Comparison of ENCODE assay signal across 1 cellular context in the genomic region with DNA sequence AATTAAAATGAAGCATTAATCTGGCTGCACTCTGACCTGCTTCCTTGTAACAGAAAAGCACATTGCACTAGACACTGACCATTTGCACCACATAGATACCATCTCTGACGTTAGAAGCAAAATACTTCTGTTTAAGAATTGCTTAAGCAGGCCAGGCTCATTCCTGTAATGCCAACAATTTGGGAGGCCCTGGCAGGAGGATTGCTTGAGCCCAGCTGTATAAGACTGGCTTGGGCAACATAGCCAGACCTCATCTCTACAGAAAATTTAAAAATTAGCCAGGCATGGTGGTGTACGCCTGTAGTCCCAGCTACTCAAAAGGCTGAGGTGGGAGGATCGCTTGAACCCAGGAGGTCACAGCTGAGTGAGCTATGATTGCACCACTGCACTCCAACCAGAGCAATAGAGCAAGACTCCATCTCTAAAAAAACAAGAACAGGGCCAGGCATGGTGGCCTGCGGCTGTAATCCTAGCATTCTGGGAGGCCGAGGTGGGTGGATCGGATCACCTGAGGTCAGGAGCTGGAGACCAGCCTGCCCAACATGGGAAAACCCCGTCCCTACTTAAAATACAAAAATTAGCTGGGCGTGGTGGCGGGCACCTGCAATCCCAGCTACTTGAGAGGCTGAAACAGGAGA.
A peak's percentile ranks its signal among the peaks of the same experiment; 100 is the strongest.
TF ChIP-seq lines count a peak whose summit lies in the region.

No MANE protein-coding gene starts in this region.

TF ChIP-seq in HepG2, 621 proteins besides CTCF, POLR2A, EP300 and RAD21:
- no peak for TF ChIP-seq MZF1 (CRISPR knock-in tag; IDR thresholded peaks at IDR 0.05; ENCODE audit: borderline replicate concordance)
- TF ChIP-seq, protein P1, sequence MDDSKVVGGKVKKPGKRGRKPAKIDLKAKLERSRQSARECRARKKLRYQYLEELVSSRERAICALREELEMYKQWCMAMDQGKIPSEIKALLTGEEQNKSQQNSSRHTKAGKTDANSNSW (CRISPR knock-in tag; IDR thresholded peaks at IDR 0.05; ENCODE audit: borderline replicate concordance) = no peak
- no peak for TF ChIP-seq RAD51 (IDR thresholded peaks at IDR 0.05; ENCODE audit: borderline replicate concordance)
- TF ChIP-seq ZNF460 (CRISPR knock-in tag; IDR thresholded peaks at IDR 0.05; ENCODE audit: borderline replicate concordance) = peak; percentile 75; the same call in 1 of the 2 replicates
- TF ChIP-seq ZNF121 (CRISPR knock-in tag; IDR thresholded peaks at IDR 0.05) = peak; percentile 21; the same call in 1 of the 2 replicates
